Comparison of ENCODE assay signal across 15 cellular contexts in genomic region chr6:6179858-6180257, GRCh38.
"Had no signal": no experiment of that assay in that cellular context is flagged by ENCODE, and none has a peak within 500 bp of the region (broad histone marks: within the 10 kb centered on the region; RNA-seq: fewer than 3 reads in every experiment).

No MANE protein-coding gene starts in this region.

- DNase-seq: activated CD4-positive, alpha-beta T cell treated with anti-CD3 and anti-CD28 coated beads for 48 hours; activated naive CD4-positive, alpha-beta T cell treated with Interleukin-2 at 50 U/mL for 16 hours; activated naive CD8-positive, alpha-beta T cell treated with anti-CD3 and anti-CD28 coated beads, Interleukin-2, amount 50 U/mL, for 24 hours; foreskin keratinocyte; heart right ventricle; left ventricle myocardium inferior; mesenchymal stem cell; pancreas; stomach; thyroid gland; uterus had no signal

- H3K27ac ChIP-seq: ascending aorta, foreskin keratinocyte, heart right ventricle, left ventricle myocardium inferior, pancreas, skin epidermis, stomach, thyroid gland, uterus, VCaP had no signal

- H3K4me3 Mint-ChIP-seq: activated naive CD8-positive, alpha-beta T cell treated with anti-CD3 and anti-CD28 coated beads, Interleukin-2, amount 50 U/mL, for 24 hours; neural crest cell had no signal

- H3K9me3 Mint-ChIP-seq: activated naive CD8-positive, alpha-beta T cell treated with anti-CD3 and anti-CD28 coated beads, Interleukin-2, amount 50 U/mL, for 24 hours; neural crest cell had no signal

- H3K27me3 ChIP-seq: ascending aorta, foreskin keratinocyte, pancreas, thyroid gland, uterus had no signal

- H3K27ac Mint-ChIP-seq: activated naive CD8-positive, alpha-beta T cell treated with anti-CD3 and anti-CD28 coated beads, Interleukin-2, amount 50 U/mL, for 24 hours had no signal

- ATAC-seq: activated naive CD8-positive, alpha-beta T cell treated with anti-CD3 and anti-CD28 coated beads, Interleukin-2, amount 50 U/mL, for 24 hours; foreskin keratinocyte; heart right ventricle; pancreas had no signal

- H3K4me1 ChIP-seq: ascending aorta, foreskin keratinocyte, heart right ventricle, left ventricle myocardium inferior, pancreas, stomach, thyroid gland, uterus had no signal

- H3K9me3 ChIP-seq: ascending aorta, heart right ventricle, left ventricle myocardium inferior, pancreas, stomach, thyroid gland, uterus had no signal

- H3K4me1 Mint-ChIP-seq: activated naive CD8-positive, alpha-beta T cell treated with anti-CD3 and anti-CD28 coated beads, Interleukin-2, amount 50 U/mL, for 24 hours had no signal
